ENCODE assay signal across 10 cellular contexts in genomic region chr1:156640842-156641706, GRCh38. TPM values are rescaled to one million over a fixed set of nuclear protein-coding genes. Genes with fewer than 3 reads are reported as not detected.
DNase-seq lines count a peak whose midpoint lies in the region; ATAC-seq and TF ChIP-seq lines count a peak whose summit lies in the region.
"Had no signal": no experiment of that assay in that cellular context is flagged by ENCODE, and none has a peak within 500 bp of the region (broad histone marks: within the 10 kb centered on the region; RNA-seq: fewer than 3 reads in every experiment).

No MANE protein-coding gene starts in this region.

- H3K27ac Mint-ChIP-seq in CD8-positive, alpha-beta T cell = no peak overlapping the region

- TF ChIP-seq CTCF in CD8-positive, alpha-beta T cell (IDR thresholded peaks at IDR 0.05) = no peak
- no peak for TF ChIP-seq CTCF in GM13977 (IDR thresholded peaks at IDR 0.05; ENCODE audit: extremely low read depth, insufficient read depth, missing control alignments)

- in situ Hi-C loops in GM13977 (cut with MboI; ENCODE audit: low pct_unique_long_range_greater_than_20kb, low sequenced_read_pairs, unreplicated experiment) = no loop called here

- CTCF ChIA-PET in CD8-positive, alpha-beta T cell (lab: Charles Lee) = interaction anchor here (0.6 to 1.2 kb wide), 4 partner anchors 14 to 160 kb away, joined by 3 to 4 read pairs (median 4); no protein-coding TSS in a partner anchor

- H3K4me3 ChIP-seq in CD8-positive, alpha-beta T cell (ENCODE audit: low read depth, low read length) = no peak overlapping the region
- peak overlapping the region; percentile 13; the same call in 1 of the 2 replicates for H3K4me3 ChIP-seq in SJCRH30

- H3K27me3 Mint-ChIP-seq in CD8-positive, alpha-beta T cell (ENCODE audit: low read depth) = peaks cover 79% of the 10 kb centered on the region

- DNase-seq in CD8-positive, alpha-beta T cell = no peak
- no peak for DNase-seq in SJCRH30
- peak in 40 of 51 donors; percentile 23 to 92 (median 64) for DNase-seq in hypothalamus (lab: John Stamatoyannopoulos, UW)
- DNase-seq in posterior cingulate gyrus = peak in 8 of 10 donors; percentile 24 to 93 (median 72)
- no peak for DNase-seq in H4 (ENCODE audit: low spot score)
- no peak for DNase-seq in NCI-H82 (lab: John Stamatoyannopoulos, UW)
- no peak for DNase-seq in ecto neural progenitor cell (ENCODE audit: low spot score)
- no peak for DNase-seq in GM13977 (ENCODE audit: low spot score)
- DNase-seq: stimulated activated CD4-positive, alpha-beta T cell treated with anti-CD3 and anti-CD28 coated beads, Interleukin-4, amount 100 ng/mL, for 4 hours had no signal

- no peaks in the 10 kb centered on the region for H3K9me3 Mint-ChIP-seq in CD8-positive, alpha-beta T cell

- no peak for ATAC-seq in CD8-positive, alpha-beta T cell

- H3K36me3 ChIP-seq in CD8-positive, alpha-beta T cell (ENCODE audit: insufficient read depth, low read length) = no peaks in the 10 kb centered on the region
- no peaks in the 10 kb centered on the region for H3K36me3 ChIP-seq in SJCRH30

- peaks cover 31% of the 10 kb centered on the region for H3K4me1 ChIP-seq in CD8-positive, alpha-beta T cell (ENCODE audit: insufficient read depth, low read length)
- H3K4me1 ChIP-seq in SJCRH30 = peaks cover 35% of the 10 kb centered on the region

- intact Hi-C loops in CD8-positive, alpha-beta T cell (cut with DNase I, micrococcal nuclease) = no loop called here
- intact Hi-C loops in posterior cingulate gyrus (cut with DNase I) = no loop called here

- POLR2A ChIA-PET in CD8-positive, alpha-beta T cell (lab: Charles Lee) = no interaction called here

- peaks cover 32% of the 10 kb centered on the region for H3K4me1 Mint-ChIP-seq in CD8-positive, alpha-beta T cell (ENCODE audit: low read depth)

- no peaks in the 10 kb centered on the region for H3K9me3 ChIP-seq in CD8-positive, alpha-beta T cell (ENCODE audit: low read length)
- no peaks in the 10 kb centered on the region for H3K9me3 ChIP-seq in SJCRH30 (replicated peaks)

- H3K4me3 Mint-ChIP-seq in CD8-positive, alpha-beta T cell = peak overlapping the region; percentile 73

- H3K27ac ChIP-seq in CD8-positive, alpha-beta T cell (ENCODE audit: low read depth, low read length) = no peak overlapping the region
- no peak overlapping the region for H3K27ac ChIP-seq in SJCRH30

- peaks cover 35% of the 10 kb centered on the region for H3K27me3 ChIP-seq in CD8-positive, alpha-beta T cell (ENCODE audit: insufficient read depth, low read length)
- peaks cover 7% of the 10 kb centered on the region for H3K27me3 ChIP-seq in SJCRH30

- H3K36me3 Mint-ChIP-seq in CD8-positive, alpha-beta T cell = no peaks in the 10 kb centered on the region

RNA-seq across cellular contexts. Expression of gene BCAN, which starts 0.8 kb away (rescaled TPM):
- total RNA-seq in CD8-positive, alpha-beta T cell = not detected
- 0.05 TPM in 1 of 2 replicates, not detected in the other for total RNA-seq in SJCRH30 (2014; rRNA removed; shearing (Covaris generic))
- 0.06 TPM in 1 of 2 replicates, not detected in the other for total RNA-seq in H4 (2014; rRNA removed; shearing (Covaris generic))
- total RNA-seq: bronchial epithelial cell had no signal

RNA-seq across cellular contexts. Expression of gene HAPLN2, which starts 21.9 kb away (rescaled TPM):
- under 1 TPM; 0.24 to 0.39 TPM for total RNA-seq in CD8-positive, alpha-beta T cell
- 0.20 and 0.23 TPM in 2 replicates for total RNA-seq in SJCRH30 (2014; rRNA removed; shearing (Covaris generic))
- total RNA-seq in H4 (2014; rRNA removed; shearing (Covaris generic)) = not detected in 2 replicates

RNA-seq across cellular contexts. Expression of gene NES, which starts 36.1 kb away (rescaled TPM):
- not detected for total RNA-seq in CD8-positive, alpha-beta T cell
- total RNA-seq in SJCRH30 (2014; rRNA removed; shearing (Covaris generic)) = 356 and 359 TPM in 2 replicates
- total RNA-seq in H4 (2014; rRNA removed; shearing (Covaris generic)) = 0.41 and 0.48 TPM in 2 replicates

RNA-seq across cellular contexts. Expression of gene GPATCH4, which starts 39.8 kb away (rescaled TPM):
- total RNA-seq in CD8-positive, alpha-beta T cell = 10 to 100 TPM; 46.4 to 46.7 TPM
- 22.8 and 25.1 TPM in 2 replicates for total RNA-seq in SJCRH30 (2014; rRNA removed; shearing (Covaris generic))
- 31.8 and 49.3 TPM in 2 replicates for total RNA-seq in H4 (2014; rRNA removed; shearing (Covaris generic))

RNA-seq across cellular contexts. Expression of gene NAXE, which starts 49.5 kb away (rescaled TPM):
- total RNA-seq in CD8-positive, alpha-beta T cell = 10 to 100 TPM; 18.4 TPM
- total RNA-seq in SJCRH30 (2014; rRNA removed; shearing (Covaris generic)) = 29.7 and 30.1 TPM in 2 replicates
- 212 and 242 TPM in 2 replicates for total RNA-seq in H4 (2014; rRNA removed; shearing (Covaris generic))

Comparison
In these comparisons a context has a peak if more than half of its experiments do, and no peak if none do; other contexts are left out.
1. DNase-seq: peak in hypothalamus (40 of 51) and posterior cingulate gyrus (8 of 10); none in CD8-positive, alpha-beta T cell (0 of 7), SJCRH30 (0 of 2), H4 (single experiment), NCI-H82 (single experiment), ecto neural progenitor cell (single experiment) and GM13977 (single experiment).
2. RNA of gene NES, which starts 36.1 kb away (total RNA-seq): 356 to 359 TPM in SJCRH30; 0.41 to 0.48 TPM in H4 and not detected in CD8-positive, alpha-beta T cell; every median in the first group is over 100 times any median in the second.